8 cellular contexts compared by ENCODE assay signal in genomic region chr19:18109363-18109730, GRCh38. TPM values are rescaled to one million over a fixed set of nuclear protein-coding genes. Genes with fewer than 3 reads are reported as not detected.
A peak's percentile ranks its signal among the peaks of the same experiment; 100 is the strongest.
DNase-seq lines count a peak whose midpoint lies in the region; ATAC-seq and TF ChIP-seq lines count a peak whose summit lies in the region.

No MANE protein-coding gene starts in this region.

- H3K4me3 Mint-ChIP-seq in CD4-positive, alpha-beta T cell = peak overlapping the region; percentile 86

- CTCF ChIA-PET in CD4-positive, alpha-beta T cell (lab: Charles Lee) = interaction anchor here (1.9 kb wide), 1 partner anchor 43 kb away, joined by 6 read pairs; the partner anchor contains the start of gene PIK3R2

- H3K4me1 ChIP-seq in Peyer's patch (peaks cover 0 to 26% (median 14%) of the 10 kb centered on the region in 4 donors), neutrophil (ENCODE audit: control insufficient read depth in 1 of 2, insufficient read depth in 1 of 2, low read depth in 1 of 2, low read length in 1 of 2) (peaks cover 71% of the 10 kb centered on the region in 2 experiments)

- TF ChIP-seq CTCF in CD4-positive, alpha-beta T cell (IDR thresholded peaks at IDR 0.05) = no peak
- no peak for TF ChIP-seq CTCF in Peyer's patch (IDR thresholded peaks at IDR 0.05)
- no peak for TF ChIP-seq CTCF in neutrophil (IDR thresholded peaks at IDR 0.05)

- H3K27ac ChIP-seq in CD4-positive, alpha-beta T cell (ENCODE audit: low read depth, low read length) = peak overlapping the region; percentile 29
- H3K27ac ChIP-seq in Peyer's patch = peak overlapping the region; percentile 83 to 97 (median 89)
- peak overlapping the region; percentile 98 for H3K27ac ChIP-seq in neutrophil

- peak overlapping the region; percentile 73 for H3K27ac Mint-ChIP-seq in CD4-positive, alpha-beta T cell

- POLR2A ChIA-PET in CD4-positive, alpha-beta T cell (lab: Charles Lee) = interaction anchor here (0.8 to 8.8 kb wide), 9 partner anchors 9 to 171 kb away, joined by 3 to 99 read pairs (median 10); partner anchors contain the start of genes IL12RB1, JUND, MAST3 and PIK3R2

- no peaks in the 10 kb centered on the region for H3K9me3 ChIP-seq in CD4-positive, alpha-beta T cell (ENCODE audit: control insufficient read depth, low read length)
- H3K9me3 ChIP-seq in Peyer's patch (no peaks in the 10 kb centered on the region), neutrophil (no peaks in the 10 kb centered on the region)

- H3K36me3 ChIP-seq in Peyer's patch (peaks cover 0 to 12% (median 0%) of the 10 kb centered on the region in 3 donors), neutrophil (peaks cover 37% of the 10 kb centered on the region)

- H3K27me3 Mint-ChIP-seq in CD4-positive, alpha-beta T cell = no peaks in the 10 kb centered on the region

- H3K4me3 ChIP-seq in Peyer's patch (peak overlapping the region; percentile 58 to 83 (median 74)), neutrophil (ENCODE audit: low read depth in 1 of 2, low read length in 1 of 2) (peak overlapping the region; percentile 92 to 95)

- no peak for ATAC-seq in CD4-positive, alpha-beta T cell (ENCODE audit: poor library complexity)
- peak; percentile 14 for ATAC-seq in esophagus mucosa
- no peak for ATAC-seq in HG02840 (IDR thresholded peaks at IDR 0.05; ENCODE audit: low FRiP score, unreplicated experiment)
- ATAC-seq in HG02759 (IDR thresholded peaks at IDR 0.05; ENCODE audit: unreplicated experiment) = no peak
- ATAC-seq in HG03521 (IDR thresholded peaks at IDR 0.05; ENCODE audit: unreplicated experiment) = no peak
- ATAC-seq in GM18511 (IDR thresholded peaks at IDR 0.05; ENCODE audit: unreplicated experiment) = no peak

- TF ChIP-seq POLR2A in Peyer's patch (IDR thresholded peaks at IDR 0.05) = no peak

- H3K9me3 Mint-ChIP-seq in CD4-positive, alpha-beta T cell = no peaks in the 10 kb centered on the region

- H3K36me3 Mint-ChIP-seq in CD4-positive, alpha-beta T cell (ENCODE audit: low read depth) = peaks cover 6% of the 10 kb centered on the region

- H3K27me3 ChIP-seq in CD4-positive, alpha-beta T cell (ENCODE audit: control insufficient read depth, insufficient read depth, low read length) = no peaks in the 10 kb centered on the region
- H3K27me3 ChIP-seq in Peyer's patch (no peaks in the 10 kb centered on the region), neutrophil (no peaks in the 10 kb centered on the region)

- peaks cover 27% of the 10 kb centered on the region for H3K4me1 Mint-ChIP-seq in CD4-positive, alpha-beta T cell (ENCODE audit: low read depth)

- intact Hi-C loops in CD4-positive, alpha-beta T cell (cut with DNase I, micrococcal nuclease) = no loop called here

- no peak for DNase-seq in CD4-positive, alpha-beta T cell
- DNase-seq in Peyer's patch = peak; percentile 56 to 80 (median 79)

RNA-seq across cellular contexts. Expression of gene MAST3, which starts 11.8 kb away (rescaled TPM):
- total RNA-seq in CD4-positive, alpha-beta T cell = 10 to 100 TPM; 16.1 to 16.4 TPM
- 10 to 100 TPM; 47.8 to 56.3 (median 52.0) TPM for total RNA-seq in Peyer's patch
- total RNA-seq in esophagus mucosa = 3.2 TPM

RNA-seq across cellular contexts. Expression of gene IL12RB1, which starts 22.6 kb away (rescaled TPM):
- 10 to 100 TPM; 20.5 to 22.5 TPM for total RNA-seq in CD4-positive, alpha-beta T cell
- 10 to 100 TPM in 1 of 4 donors, 1 to 10 TPM in 3; 1.2 to 19.0 (median 2.8) TPM for total RNA-seq in Peyer's patch
- total RNA-seq in esophagus mucosa = 0.36 TPM

RNA-seq across cellular contexts. Expression of gene PIK3R2, which starts 43.6 kb away (rescaled TPM):
- total RNA-seq in CD4-positive, alpha-beta T cell = 1 to 10 TPM; 4.6 to 5.6 TPM
- total RNA-seq in Peyer's patch (10 to 100 TPM; 19.7 to 45.4 (median 28.2) TPM), esophagus mucosa (35.6 TPM)

Comparison
In these comparisons a context has a peak if more than half of its experiments do, and no peak if none do; other contexts are left out.
1. DNase-seq: peak in Peyer's patch (3 of 3); none in CD4-positive, alpha-beta T cell (0 of 10).
2. H3K27ac ChIP-seq: peak in every context shown above with its lines; median percentile 98 in neutrophil; 89 in Peyer's patch; 29 in CD4-positive, alpha-beta T cell.